Comparison of ENCODE assay signal across 19 cellular contexts in genomic region chr2:95377724-95378123, GRCh38. TPM values are rescaled to one million over a fixed set of nuclear protein-coding genes. Genes with fewer than 3 reads are reported as not detected.
DNase-seq lines count a peak whose midpoint lies in the region; ATAC-seq and TF ChIP-seq lines count a peak whose summit lies in the region.
"Had no signal": no experiment of that assay in that cellular context is flagged by ENCODE, and none has a peak within 500 bp of the region (broad histone marks: within the 10 kb centered on the region; RNA-seq: fewer than 3 reads in every experiment).

No MANE protein-coding gene starts in this region.

- H3K4me3 Mint-ChIP-seq in osteocyte (ENCODE audit: unreplicated experiment) (no peak overlapping the region), HFFc6 (no peak overlapping the region), WTC11 (no peak overlapping the region)
- H3K4me3 Mint-ChIP-seq: CD4-positive, CD25-positive, alpha-beta regulatory T cell; CD8-positive, alpha-beta memory T cell; H9; IgD-negative memory B cell had no signal

- no peak overlapping the region for H2BK5ac ChIP-seq in mesendoderm (ENCODE audit: low read length)

- no peak overlapping the region for H3K4ac ChIP-seq in mesendoderm (ENCODE audit: low read depth, low read length)

- H3K27me3 ChIP-seq in mesendoderm (ENCODE audit: insufficient read depth, low read length, poor library complexity), result no peaks in the 10 kb centered on the region
- H3K27me3 ChIP-seq: BE2C had no signal

- H2AK5ac ChIP-seq in mesendoderm (ENCODE audit: low read length), result no peak overlapping the region

- H3K27me3 Mint-ChIP-seq in osteocyte (ENCODE audit: unreplicated experiment), result peaks cover 8% of the 10 kb centered on the region
- peaks cover 13% of the 10 kb centered on the region for H3K27me3 Mint-ChIP-seq in HFFc6 (ENCODE audit: insufficient read depth)
- no peaks in the 10 kb centered on the region for H3K27me3 Mint-ChIP-seq in WTC11 (ENCODE audit: low read depth)

- H3K36me3 Mint-ChIP-seq in osteocyte (ENCODE audit: unreplicated experiment), result no peaks in the 10 kb centered on the region
- no peaks in the 10 kb centered on the region for H3K36me3 Mint-ChIP-seq in HFFc6 (ENCODE audit: low read depth)
- H3K36me3 Mint-ChIP-seq in WTC11, result no peaks in the 10 kb centered on the region
- H3K36me3 Mint-ChIP-seq: CD4-positive, CD25-positive, alpha-beta regulatory T cell; CD8-positive, alpha-beta memory T cell; IgD-negative memory B cell had no signal

- CTCF ChIA-PET in WTC11 (lab: Charles Lee), result interaction anchor here (5.0 kb wide), 1 partner anchor 11 kb away, joined by 88 read pairs; no protein-coding TSS in a partner anchor

- TF ChIP-seq CTCF in coronary artery (IDR thresholded peaks at IDR 0.05) (no peak), osteocyte (IDR thresholded peaks at IDR 0.05) (no peak), HFFc6 (IDR thresholded peaks at IDR 0.05) (no peak), WTC11 (IDR thresholded peaks at IDR 0.05) (no peak)

- no peak overlapping the region for H3K27ac ChIP-seq in coronary artery
- H3K27ac ChIP-seq in mesendoderm (ENCODE audit: low read depth, low read length), result no peak overlapping the region

- H4K8ac ChIP-seq in mesendoderm (ENCODE audit: low read depth, low read length), result no peak overlapping the region

- H3K27ac Mint-ChIP-seq in osteocyte (ENCODE audit: unreplicated experiment) (no peak overlapping the region), HFFc6 (no peak overlapping the region), WTC11 (no peak overlapping the region)
- H3K27ac Mint-ChIP-seq: CD4-positive, CD25-positive, alpha-beta regulatory T cell; H9 had no signal

- H3K4me1 Mint-ChIP-seq in osteocyte (ENCODE audit: unreplicated experiment), result no peaks in the 10 kb centered on the region
- no peaks in the 10 kb centered on the region for H3K4me1 Mint-ChIP-seq in HFFc6 (ENCODE audit: low read depth)
- H3K4me1 Mint-ChIP-seq in WTC11, result peaks cover 11% of the 10 kb centered on the region
- H3K4me1 Mint-ChIP-seq: CD4-positive, CD25-positive, alpha-beta regulatory T cell; CD8-positive, alpha-beta memory T cell had no signal

- H3K36me3 ChIP-seq in mesendoderm (ENCODE audit: control insufficient read depth, insufficient read depth, low read length), result no peaks in the 10 kb centered on the region
- H3K36me3 ChIP-seq: BE2C had no signal

- H3K4me2 ChIP-seq in mesendoderm (ENCODE audit: low read length), result no peak overlapping the region

- no peak overlapping the region for H2BK120ac ChIP-seq in mesendoderm (ENCODE audit: low read depth, low read length)

- ATAC-seq in left lobe of liver, result no peak
- ATAC-seq in WTC11, result no peak
- ATAC-seq: GM12878, HepG2 had no signal

- no peak overlapping the region for H3K18ac ChIP-seq in mesendoderm (ENCODE audit: low read length)

- H3K4me3 ChIP-seq in coronary artery (no peak overlapping the region), mesendoderm (ENCODE audit: low read length) (no peak overlapping the region)
- H3K4me3 ChIP-seq: GM12878 had no signal

- no peak overlapping the region for H3K23ac ChIP-seq in mesendoderm (ENCODE audit: low read length)

- no peak overlapping the region for H2BK15ac ChIP-seq in mesendoderm (replicated peaks; ENCODE audit: low read depth)

- H3K79me2 ChIP-seq in mesendoderm (ENCODE audit: control insufficient read depth, insufficient read depth, low read length), result no peaks in the 10 kb centered on the region

- H3K9ac ChIP-seq in mesendoderm (ENCODE audit: low read length), result no peak overlapping the region

- POLR2A ChIA-PET in WTC11 (lab: Charles Lee), result no interaction called here

- peak; percentile 35 for DNase-seq in coronary artery (ENCODE audit: low spot score)
- DNase-seq in left lobe of liver (ENCODE audit: low spot score), result peak; percentile 14
- peak; percentile 51 for DNase-seq in osteocyte (ENCODE audit: extremely low spot score, unreplicated experiment)
- no peak for DNase-seq in HFFc6
- DNase-seq in T-helper 1 cell, result no peak
- no peak for DNase-seq in mesendoderm
- DNase-seq in WTC11 (ENCODE audit: low spot score), result no peak
- DNase-seq: ACHN; BE2C; C1 segment of cervical spinal cord; CD4-positive, CD25-positive, alpha-beta regulatory T cell; CD8-positive, alpha-beta memory T cell; COR-L47; DMS 273 treated with DMSO at 0.1 percent for 48 hours; GOT3 had no signal

- H3K56ac ChIP-seq in mesendoderm (ENCODE audit: low read length), result no peak overlapping the region

- no peaks in the 10 kb centered on the region for H3K9me3 Mint-ChIP-seq in osteocyte (ENCODE audit: unreplicated experiment)
- H3K9me3 Mint-ChIP-seq in HFFc6, result no peaks in the 10 kb centered on the region
- no peaks in the 10 kb centered on the region for H3K9me3 Mint-ChIP-seq in WTC11
- H3K9me3 Mint-ChIP-seq: CD8-positive, alpha-beta memory T cell; H9; IgD-negative memory B cell had no signal

- no peaks in the 10 kb centered on the region for H3K4me1 ChIP-seq in mesendoderm (ENCODE audit: control insufficient read depth, low read depth, low read length)
- H3K4me1 ChIP-seq: BE2C had no signal

- H3K79me1 ChIP-seq in mesendoderm (ENCODE audit: low read length), result no peaks in the 10 kb centered on the region

- H4K5ac ChIP-seq in mesendoderm (ENCODE audit: low read length), result no peak overlapping the region

- no CpG with 5 or more reads among the region's 4 CpGs for WGBS in mesendoderm (ENCODE audit: extremely low coverage, insufficient coverage, low lambda C conversion rate)

TF ChIP-seq in WTC11, 78 proteins besides CTCF, POLR2A, EP300 and RAD21:
- no peak for TF ChIP-seq PREB (CRISPR knock-in tag; IDR thresholded peaks at IDR 0.05; ENCODE audit: borderline replicate concordance)
- TF ChIP-seq E2F1 (CRISPR knock-in tag; IDR thresholded peaks at IDR 0.05), result no peak
- no peak for TF ChIP-seq MAX (CRISPR knock-in tag; IDR thresholded peaks at IDR 0.05)
- TF ChIP-seq TEAD1 (CRISPR knock-in tag; IDR thresholded peaks at IDR 0.05), result no peak
- TF ChIP-seq NFYB (CRISPR knock-in tag; conservative IDR thresholded peaks at IDR 0.05; ENCODE audit: low read depth), result no peak
- no peak for TF ChIP-seq HMGXB4 (CRISPR knock-in tag; IDR thresholded peaks at IDR 0.05)

RNA-seq across cellular contexts. Expression of gene FAHD2A, which starts 24.8 kb away (rescaled TPM):
- total RNA-seq in left lobe of liver (75.2 TPM), osteocyte (40.3 and 40.4 TPM in 2 replicates), WTC11 (2021) (39.8 to 47.9 TPM (median 45.4 TPM) in 3 replicates)
- total RNA-seq in HFFc6 (2021; fragmentation: NEBNext Ultra II Directional; extraction: Animal tissue kit (Norgen Biotek cat#: 25700)), result 10 to 100 TPM; 23.1 to 28.0 (median 26.3) TPM
- 15.4 TPM for polyA plus RNA-seq in mesendoderm (2013, experiment 1 of 2)
- 15.0 TPM for polyA plus RNA-seq in mesendoderm (2013, experiment 2 of 2)

Comparison
In these comparisons a context has a peak if more than half of its experiments do, and no peak if none do; other contexts are left out.
1. DNase-seq: peak in coronary artery (single experiment), left lobe of liver (single experiment) and osteocyte (single experiment); none in HFFc6 (single experiment), T-helper 1 cell (0 of 5), mesendoderm (single experiment) and WTC11 (single experiment).